Comparison of ENCODE assay signal across 8 cellular contexts in genomic region chr18:7946724-7947377, GRCh38.
A peak's percentile ranks its signal among the peaks of the same experiment; 100 is the strongest.
DNase-seq lines count a peak whose midpoint lies in the region; ATAC-seq and TF ChIP-seq lines count a peak whose summit lies in the region.

No MANE protein-coding gene starts in this region.

- no peaks in the 10 kb centered on the region for H3K9me3 ChIP-seq in HEK293 (ENCODE audit: control insufficient read depth, insufficient read depth, low read depth, low read length)

- POLR2A ChIA-PET in AG04449 (lab: Yijun Ruan, JAX): no interaction called here
- POLR2A ChIA-PET in HEK293 (lab: Yijun Ruan, JAX): no interaction called here
- POLR2A ChIA-PET in activated CD4-positive, alpha-beta T cell treated with anti-CD3 and anti-CD28 coated beads, Interleukin-2, amount 10 ng/mL, durations not matched to agents 7 days and 5 days (lab: Charles Lee): no interaction called here

- peak overlapping the region; percentile 39 for H3K27ac Mint-ChIP-seq in activated CD4-positive, alpha-beta T cell treated with anti-CD3 and anti-CD28 coated beads, Interleukin-2, amount 10 ng/mL, durations not matched to agents 7 days and 5 days
- no peak overlapping the region for H3K27ac Mint-ChIP-seq in stimulated activated naive B cell treated with anti-CD40 and anti-IgM and Interleukin-4, amounts not matched to agents 10 μg/mL and 1 μg/mL and 100 μg/mL, for 72 hours

- no peak for TF ChIP-seq CTCF in AG04449 (IDR thresholded peaks at IDR 0.05; ENCODE audit: insufficient read depth, low read length, missing control alignments)
- TF ChIP-seq CTCF in HEK293 (tag by site-specific recombination; IDR thresholded peaks at IDR 0.05): no peak
- TF ChIP-seq CTCF in retinal pigment epithelial cell (conservative IDR thresholded peaks at IDR 0.05; ENCODE audit: low read depth, low read length): no peak

- peaks cover 21% of the 10 kb centered on the region for H3K4me1 ChIP-seq in HEK293 (ENCODE audit: control insufficient read depth, insufficient read depth, low read length)

- ATAC-seq in left cardiac atrium: peak; percentile 52 to 84
- ATAC-seq in stimulated activated naive B cell treated with anti-CD40 and anti-IgM and Interleukin-4, amounts not matched to agents 10 μg/mL and 1 μg/mL and 100 μg/mL, for 72 hours (replicated peaks): no peak
- ATAC-seq in GM21381 (IDR thresholded peaks at IDR 0.05; ENCODE audit: unreplicated experiment): no peak
- no peak for ATAC-seq in GM18861 (IDR thresholded peaks at IDR 0.05; ENCODE audit: unreplicated experiment)

- CTCF ChIA-PET in AG04449 (lab: Yijun Ruan, JAX): interaction anchor here (1.3 kb wide), 1 partner anchor 442 kb away, joined by 3 read pairs; no protein-coding TSS in a partner anchor
- CTCF ChIA-PET in HEK293 (lab: Yijun Ruan, JAX): interaction anchor here (0.6 kb wide), 1 partner anchor 526 kb away, joined by 5 read pairs; no protein-coding TSS in a partner anchor
- CTCF ChIA-PET in activated CD4-positive, alpha-beta T cell treated with anti-CD3 and anti-CD28 coated beads, Interleukin-2, amount 10 ng/mL, durations not matched to agents 7 days and 5 days (lab: Charles Lee): no interaction called here

- H3K4me3 Mint-ChIP-seq in activated CD4-positive, alpha-beta T cell treated with anti-CD3 and anti-CD28 coated beads, Interleukin-2, amount 10 ng/mL, durations not matched to agents 7 days and 5 days: peak overlapping the region; percentile 68
- H3K4me3 Mint-ChIP-seq in stimulated activated naive B cell treated with anti-CD40 and anti-IgM and Interleukin-4, amounts not matched to agents 10 μg/mL and 1 μg/mL and 100 μg/mL, for 72 hours: no peak overlapping the region

- H3K27ac ChIP-seq in HEK293 (ENCODE audit: extremely low read depth, low read depth, low read length): no peak overlapping the region; the same call in 1 of the 2 replicates

- H3K27me3 Mint-ChIP-seq in activated CD4-positive, alpha-beta T cell treated with anti-CD3 and anti-CD28 coated beads, Interleukin-2, amount 10 ng/mL, durations not matched to agents 7 days and 5 days: no peaks in the 10 kb centered on the region
- H3K27me3 Mint-ChIP-seq in stimulated activated naive B cell treated with anti-CD40 and anti-IgM and Interleukin-4, amounts not matched to agents 10 μg/mL and 1 μg/mL and 100 μg/mL, for 72 hours: no peaks in the 10 kb centered on the region

- no peaks in the 10 kb centered on the region for H3K36me3 Mint-ChIP-seq in activated CD4-positive, alpha-beta T cell treated with anti-CD3 and anti-CD28 coated beads, Interleukin-2, amount 10 ng/mL, durations not matched to agents 7 days and 5 days (ENCODE audit: low read depth)
- no peaks in the 10 kb centered on the region for H3K36me3 Mint-ChIP-seq in stimulated activated naive B cell treated with anti-CD40 and anti-IgM and Interleukin-4, amounts not matched to agents 10 μg/mL and 1 μg/mL and 100 μg/mL, for 72 hours

- no peaks in the 10 kb centered on the region; a peak in 1 of 3 replicates for H3K36me3 ChIP-seq in HEK293 (ENCODE audit: control insufficient read depth in 2 of 2, insufficient read depth in 1 of 2, low read length in 2 of 2)

- no peaks in the 10 kb centered on the region for H3K9me3 Mint-ChIP-seq in activated CD4-positive, alpha-beta T cell treated with anti-CD3 and anti-CD28 coated beads, Interleukin-2, amount 10 ng/mL, durations not matched to agents 7 days and 5 days
- no peaks in the 10 kb centered on the region for H3K9me3 Mint-ChIP-seq in stimulated activated naive B cell treated with anti-CD40 and anti-IgM and Interleukin-4, amounts not matched to agents 10 μg/mL and 1 μg/mL and 100 μg/mL, for 72 hours

- intact Hi-C loops in left cardiac atrium (cut with DNase I): no loop called here

- H3K4me3 ChIP-seq in AG04449 (ENCODE audit: low read depth, low read length) (peak overlapping the region; percentile 44), HEK293 (ENCODE audit: low read depth, low read length) (peak overlapping the region; percentile 18), retinal pigment epithelial cell (ENCODE audit: low read length) (peak overlapping the region; percentile 40)

- DNase-seq in AG04449 (ENCODE audit: low read depth, low spot score): peak; percentile 53
- peak; percentile 24 for DNase-seq in activated CD4-positive, alpha-beta T cell treated with anti-CD3 and anti-CD28 coated beads, Interleukin-2, amount 10 ng/mL, durations not matched to agents 7 days and 5 days
- peak; percentile 24 for DNase-seq in left cardiac atrium
- no peak for DNase-seq in retinal pigment epithelial cell (ENCODE audit: low read depth)
- no peak for DNase-seq in stimulated activated naive B cell treated with anti-CD40 and anti-IgM and Interleukin-4, amounts not matched to agents 10 μg/mL and 1 μg/mL and 100 μg/mL, for 72 hours

- peaks cover 13% of the 10 kb centered on the region for H3K4me1 Mint-ChIP-seq in activated CD4-positive, alpha-beta T cell treated with anti-CD3 and anti-CD28 coated beads, Interleukin-2, amount 10 ng/mL, durations not matched to agents 7 days and 5 days
- H3K4me1 Mint-ChIP-seq in stimulated activated naive B cell treated with anti-CD40 and anti-IgM and Interleukin-4, amounts not matched to agents 10 μg/mL and 1 μg/mL and 100 μg/mL, for 72 hours: no peaks in the 10 kb centered on the region

TF ChIP-seq in HEK293, 187 proteins besides CTCF, POLR2A, EP300 and RAD21 (continues in another document):
- TF ChIP-seq ZBTB11 (tag by site-specific recombination; conservative IDR thresholded peaks at IDR 0.05; ENCODE audit: low read depth): peak; percentile 98
- TF ChIP-seq ZNF10 (tag by site-specific recombination; IDR thresholded peaks at IDR 0.05): no peak
- TF ChIP-seq ZNF670 (tag by site-specific recombination; IDR thresholded peaks at IDR 0.05; ENCODE audit: low read depth): no peak
- peak; percentile 70 for TF ChIP-seq ZNF518A (tag by site-specific recombination; conservative IDR thresholded peaks at IDR 0.05; ENCODE audit: low read depth)
- TF ChIP-seq ZNF792 (tag by site-specific recombination; IDR thresholded peaks at IDR 0.05): no peak
- no peak for TF ChIP-seq ZNF223 (tag by site-specific recombination; IDR thresholded peaks at IDR 0.05)

Comparison
In these comparisons a context has a peak if more than half of its experiments do, and no peak if none do; other contexts are left out.
1. DNase-seq: peak in AG04449 (single experiment), activated CD4-positive, alpha-beta T cell treated with anti-CD3 and anti-CD28 coated beads, Interleukin-2, amount 10 ng/mL, durations not matched to agents 7 days and 5 days (single experiment) and left cardiac atrium (single experiment); none in retinal pigment epithelial cell (single experiment) and stimulated activated naive B cell treated with anti-CD40 and anti-IgM and Interleukin-4, amounts not matched to agents 10 μg/mL and 1 μg/mL and 100 μg/mL, for 72 hours (single experiment).
2. ATAC-seq: peak in left cardiac atrium (2 of 2); none in stimulated activated naive B cell treated with anti-CD40 and anti-IgM and Interleukin-4, amounts not matched to agents 10 μg/mL and 1 μg/mL and 100 μg/mL, for 72 hours (0 of 2), GM21381 (single experiment) and GM18861 (single experiment).
3. Peak in every context shown above with its lines, with median percentiles within 50 percentile points of each other: H3K4me3 ChIP-seq.